In the genomic region with DNA sequence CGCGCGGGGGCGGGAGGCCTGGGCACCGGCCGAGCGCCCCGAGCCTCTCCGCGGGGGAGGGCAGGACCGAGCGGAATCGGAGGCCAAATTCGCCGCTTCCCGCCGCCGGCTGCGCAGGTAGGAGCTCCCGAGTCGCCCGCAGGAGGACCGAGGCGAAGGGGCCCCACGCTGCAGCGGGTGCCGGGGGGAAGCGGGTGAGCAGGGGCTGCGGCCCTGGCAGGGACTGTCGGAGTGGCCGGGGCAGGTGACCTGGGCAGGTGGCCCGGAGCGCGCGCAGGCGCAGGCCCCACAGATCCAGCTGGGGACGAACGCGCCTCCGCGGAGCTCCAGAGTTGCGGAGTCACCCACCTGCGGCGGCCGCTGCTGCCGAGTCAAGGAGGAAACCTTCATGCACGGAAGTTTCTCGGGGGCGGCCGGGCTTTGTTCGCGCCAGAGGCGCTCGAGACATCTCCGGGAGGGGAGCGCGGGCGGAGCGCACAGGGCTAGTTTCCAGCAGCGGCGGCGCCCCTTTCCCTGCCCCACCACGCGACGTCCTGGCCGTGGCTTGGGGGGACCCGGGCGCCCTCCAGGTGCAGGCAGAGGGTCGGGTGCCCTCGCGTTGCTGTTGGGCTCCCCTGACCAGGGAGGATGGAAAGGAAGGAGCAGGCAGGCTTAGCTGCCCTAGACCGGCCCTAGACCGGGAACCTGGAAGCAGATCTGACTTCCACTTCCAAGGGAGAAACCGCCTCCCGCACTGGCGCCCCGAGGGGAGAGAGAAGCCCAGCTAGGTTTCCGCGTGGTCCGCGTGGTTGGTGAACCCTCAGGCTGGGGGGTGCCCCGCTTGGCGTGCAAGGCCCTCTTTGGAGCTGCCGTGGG, we compare ENCODE assay signal across 1 cellular context.
TF ChIP-seq lines count a peak whose summit lies in the region.

No MANE protein-coding gene starts in this region.

TF ChIP-seq in HepG2, 621 proteins besides CTCF, POLR2A, EP300 and RAD21 (continued from another document and continues in another):
- TF ChIP-seq ZNF546 (CRISPR knock-in tag; conservative IDR thresholded peaks at IDR 0.05) (0 out of 2 replicates have a peak, but pooled peaks have one; percentile 53), JARID2 (CRISPR knock-in tag; IDR thresholded peaks at IDR 0.05; ENCODE audit: insufficient replicate concordance) (no peak), ZZZ3 (CRISPR knock-in tag; IDR thresholded peaks at IDR 0.05; ENCODE audit: borderline replicate concordance) (no peak), RELA (CRISPR knock-in tag; IDR thresholded peaks at IDR 0.05) (0 out of 2 replicates have a peak, but pooled peaks have one; percentile 8), ZNF598 (CRISPR knock-in tag; IDR thresholded peaks at IDR 0.05; ENCODE audit: borderline replicate concordance) (peak; percentile 91), TGIF2 (CRISPR knock-in tag; IDR thresholded peaks at IDR 0.05) (peak; percentile 33; the same call in 1 of the 2 replicates), ZNF570 (CRISPR knock-in tag; IDR thresholded peaks at IDR 0.05; ENCODE audit: borderline replicate concordance) (no peak), JUND (CRISPR knock-in tag; IDR thresholded peaks at IDR 0.05) (no peak), MYNN (CRISPR knock-in tag; IDR thresholded peaks at IDR 0.05; ENCODE audit: low read depth) (no peak), ZNF777 (CRISPR knock-in tag; IDR thresholded peaks at IDR 0.05) (peak; percentile 63; the same call in 1 of the 2 replicates), MTF1 (CRISPR knock-in tag; IDR thresholded peaks at IDR 0.05) (no peak), NFATC3 (CRISPR knock-in tag; IDR thresholded peaks at IDR 0.05) (peak; percentile 77; the same call in 1 of the 2 replicates), ZNF558 (CRISPR knock-in tag; IDR thresholded peaks at IDR 0.05; ENCODE audit: borderline replicate concordance) (no peak), ZNF552 (CRISPR knock-in tag; IDR thresholded peaks at IDR 0.05; ENCODE audit: borderline replicate concordance) (peak; percentile 43; the same call in 1 of the 2 replicates), ZNF296 (CRISPR knock-in tag; conservative IDR thresholded peaks at IDR 0.05) (peak; percentile 82; the same call in 1 of the 2 replicates), GFI1 (CRISPR knock-in tag; IDR thresholded peaks at IDR 0.05; ENCODE audit: borderline replicate concordance) (0 out of 2 replicates have a peak, but pooled peaks have one; percentile 4), KAT2B (IDR thresholded peaks at IDR 0.05; ENCODE audit: borderline replicate concordance, low read depth, low read length) (no peak), IRF2 (CRISPR knock-in tag; IDR thresholded peaks at IDR 0.05) (no peak), ZNF616 (CRISPR knock-in tag; IDR thresholded peaks at IDR 0.05; ENCODE audit: low read depth) (peak; percentile 1; the same call in 1 of the 2 replicates), RBFOX2 (IDR thresholded peaks at IDR 0.05; ENCODE audit: low read depth, low read length) (peak; percentile 64), ZFX (CRISPR knock-in tag; IDR thresholded peaks at IDR 0.05; ENCODE audit: low read depth) (peak; percentile 33), TBL1XR1 (IDR thresholded peaks at IDR 0.05; ENCODE audit: borderline replicate concordance, low read length, partially characterized antibody) (no peak), SNRNP70 (IDR thresholded peaks at IDR 0.05; ENCODE audit: low read depth, low read length) (no peak), KDM3A (CRISPR knock-in tag; IDR thresholded peaks at IDR 0.05; ENCODE audit: low read depth) (no peak), NR2C2 (CRISPR knock-in tag; IDR thresholded peaks at IDR 0.05; ENCODE audit: borderline replicate concordance) (no peak; the same call in 1 of the 2 replicates), XRCC5 (optimal IDR thresholded peaks at IDR 0.05; ENCODE audit: low read length) (peak; percentile 11), ZNF878 (CRISPR knock-in tag; IDR thresholded peaks at IDR 0.05) (no peak), NR2F1 (CRISPR knock-in tag; IDR thresholded peaks at IDR 0.05) (no peak), ZFP37 (CRISPR knock-in tag; IDR thresholded peaks at IDR 0.05; ENCODE audit: borderline replicate concordance) (peak; percentile 11; the same call in 1 of the 2 replicates), ZNF549 (CRISPR knock-in tag; IDR thresholded peaks at IDR 0.05) (no peak), SAP130 (CRISPR knock-in tag; IDR thresholded peaks at IDR 0.05; ENCODE audit: low read depth) (peak; percentile 44; the same call in 1 of the 2 replicates), ZNF101 (CRISPR knock-in tag; IDR thresholded peaks at IDR 0.05; ENCODE audit: borderline replicate concordance, low read depth) (no peak), IKZF4 (CRISPR knock-in tag; IDR thresholded peaks at IDR 0.05; ENCODE audit: borderline replicate concordance, low read depth, not compliant biosample characterization) (peak; percentile 82), HOXD1 (CRISPR knock-in tag; IDR thresholded peaks at IDR 0.05) (no peak)
- TF ChIP-seq, protein P1, sequence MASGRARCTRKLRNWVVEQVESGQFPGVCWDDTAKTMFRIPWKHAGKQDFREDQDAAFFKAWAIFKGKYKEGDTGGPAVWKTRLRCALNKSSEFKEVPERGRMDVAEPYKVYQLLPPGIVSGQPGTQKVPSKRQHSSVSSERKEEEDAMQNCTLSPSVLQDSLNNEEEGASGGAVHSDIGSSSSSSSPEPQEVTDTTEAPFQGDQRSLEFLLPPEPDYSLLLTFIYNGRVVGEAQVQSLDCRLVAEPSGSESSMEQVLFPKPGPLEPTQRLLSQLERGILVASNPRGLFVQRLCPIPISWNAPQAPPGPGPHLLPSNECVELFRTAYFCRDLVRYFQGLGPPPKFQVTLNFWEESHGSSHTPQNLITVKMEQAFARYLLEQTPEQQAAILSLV (CRISPR knock-in tag; IDR thresholded peaks at IDR 0.05; ENCODE audit: borderline replicate concordance) = no peak
- TF ChIP-seq, protein P2, sequence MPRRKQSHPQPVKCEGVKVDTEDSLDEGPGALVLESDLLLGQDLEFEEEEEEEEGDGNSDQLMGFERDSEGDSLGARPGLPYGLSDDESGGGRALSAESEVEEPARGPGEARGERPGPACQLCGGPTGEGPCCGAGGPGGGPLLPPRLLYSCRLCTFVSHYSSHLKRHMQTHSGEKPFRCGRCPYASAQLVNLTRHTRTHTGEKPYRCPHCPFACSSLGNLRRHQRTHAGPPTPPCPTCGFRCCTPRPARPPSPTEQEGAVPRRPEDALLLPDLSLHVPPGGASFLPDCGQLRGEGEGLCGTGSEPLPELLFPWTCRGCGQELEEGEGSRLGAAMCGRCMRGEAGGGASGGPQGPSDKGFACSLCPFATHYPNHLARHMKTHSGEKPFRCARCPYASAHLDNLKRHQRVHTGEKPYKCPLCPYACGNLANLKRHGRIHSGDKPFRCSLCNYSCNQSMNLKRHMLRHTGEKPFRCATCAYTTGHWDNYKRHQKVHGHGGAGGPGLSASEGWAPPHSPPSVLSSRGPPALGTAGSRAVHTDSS (CRISPR knock-in tag; conservative IDR thresholded peaks at IDR 0.05) = no peak; the same call in 1 of the 2 replicates
- TF ChIP-seq, protein P3, sequence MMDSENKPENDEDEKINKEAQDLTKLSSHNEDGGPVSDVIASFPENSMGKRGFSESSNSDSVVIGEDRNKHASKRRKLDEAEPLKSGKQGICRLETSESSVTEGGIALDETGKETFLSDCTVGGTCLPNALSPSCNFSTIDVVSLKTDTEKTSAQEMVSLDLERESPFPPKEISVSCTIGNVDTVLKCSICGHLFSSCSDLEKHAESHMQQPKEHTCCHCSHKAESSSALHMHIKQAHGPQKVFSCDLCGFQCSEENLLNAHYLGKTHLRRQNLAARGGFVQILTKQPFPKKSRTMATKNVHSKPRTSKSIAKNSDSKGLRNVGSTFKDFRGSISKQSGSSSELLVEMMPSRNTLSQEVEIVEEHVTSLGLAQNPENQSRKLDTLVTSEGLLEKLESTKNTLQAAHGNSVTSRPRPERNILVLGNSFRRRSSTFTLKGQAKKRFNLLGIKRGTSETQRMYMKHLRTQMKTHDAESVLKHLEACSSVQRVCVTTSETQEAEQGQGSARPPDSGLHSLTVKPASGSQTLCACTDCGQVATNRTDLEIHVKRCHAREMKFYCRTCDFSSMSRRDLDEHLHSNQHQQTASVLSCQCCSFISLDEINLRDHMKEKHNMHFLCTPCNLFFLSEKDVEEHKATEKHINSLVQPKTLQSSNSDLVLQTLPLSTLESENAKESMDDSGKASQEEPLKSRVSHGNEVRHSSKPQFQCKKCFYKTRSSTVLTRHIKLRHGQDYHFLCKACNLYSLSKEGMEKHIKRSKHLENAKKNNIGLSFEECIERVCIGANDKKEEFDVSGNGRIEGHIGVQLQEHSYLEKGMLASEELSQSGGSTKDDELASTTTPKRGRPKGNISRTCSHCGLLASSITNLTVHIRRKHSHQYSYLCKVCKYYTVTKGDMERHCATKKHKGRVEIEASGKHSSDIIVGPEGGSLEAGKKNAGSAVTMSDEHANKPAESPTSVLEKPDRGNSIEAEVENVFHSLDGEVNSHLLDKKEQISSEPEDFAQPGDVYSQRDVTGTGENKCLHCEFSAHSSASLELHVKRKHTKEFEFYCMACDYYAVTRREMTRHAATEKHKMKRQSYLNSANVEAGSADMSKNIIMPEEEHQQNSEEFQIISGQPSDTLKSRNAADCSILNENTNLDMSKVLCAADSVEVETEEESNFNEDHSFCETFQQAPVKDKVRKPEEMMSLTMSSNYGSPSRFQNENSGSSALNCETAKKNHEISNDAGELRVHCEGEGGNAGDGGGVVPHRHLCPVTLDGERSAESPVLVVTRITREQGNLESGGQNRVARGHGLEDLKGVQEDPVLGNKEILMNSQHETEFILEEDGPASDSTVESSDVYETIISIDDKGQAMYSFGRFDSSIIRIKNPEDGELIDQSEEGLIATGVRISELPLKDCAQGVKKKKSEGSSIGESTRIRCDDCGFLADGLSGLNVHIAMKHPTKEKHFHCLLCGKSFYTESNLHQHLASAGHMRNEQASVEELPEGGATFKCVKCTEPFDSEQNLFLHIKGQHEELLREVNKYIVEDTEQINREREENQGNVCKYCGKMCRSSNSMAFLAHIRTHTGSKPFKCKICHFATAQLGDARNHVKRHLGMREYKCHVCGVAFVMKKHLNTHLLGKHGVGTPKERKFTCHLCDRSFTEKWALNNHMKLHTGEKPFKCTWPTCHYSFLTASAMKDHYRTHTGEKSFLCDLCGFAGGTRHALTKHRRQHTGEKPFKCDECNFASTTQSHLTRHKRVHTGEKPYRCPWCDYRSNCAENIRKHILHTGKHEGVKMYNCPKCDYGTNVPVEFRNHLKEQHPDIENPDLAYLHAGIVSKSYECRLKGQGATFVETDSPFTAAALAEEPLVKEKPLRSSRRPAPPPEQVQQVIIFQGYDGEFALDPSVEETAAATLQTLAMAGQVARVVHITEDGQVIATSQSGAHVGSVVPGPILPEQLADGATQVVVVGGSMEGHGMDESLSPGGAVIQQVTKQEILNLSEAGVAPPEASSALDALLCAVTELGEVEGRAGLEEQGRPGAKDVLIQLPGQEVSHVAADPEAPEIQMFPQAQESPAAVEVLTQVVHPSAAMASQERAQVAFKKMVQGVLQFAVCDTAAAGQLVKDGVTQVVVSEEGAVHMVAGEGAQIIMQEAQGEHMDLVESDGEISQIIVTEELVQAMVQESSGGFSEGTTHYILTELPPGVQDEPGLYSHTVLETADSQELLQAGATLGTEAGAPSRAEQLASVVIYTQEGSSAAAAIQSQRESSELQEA (CRISPR knock-in tag; IDR thresholded peaks at IDR 0.05; ENCODE audit: not compliant biosample characterization) = peak; percentile 91
- TF ChIP-seq, protein P4, sequence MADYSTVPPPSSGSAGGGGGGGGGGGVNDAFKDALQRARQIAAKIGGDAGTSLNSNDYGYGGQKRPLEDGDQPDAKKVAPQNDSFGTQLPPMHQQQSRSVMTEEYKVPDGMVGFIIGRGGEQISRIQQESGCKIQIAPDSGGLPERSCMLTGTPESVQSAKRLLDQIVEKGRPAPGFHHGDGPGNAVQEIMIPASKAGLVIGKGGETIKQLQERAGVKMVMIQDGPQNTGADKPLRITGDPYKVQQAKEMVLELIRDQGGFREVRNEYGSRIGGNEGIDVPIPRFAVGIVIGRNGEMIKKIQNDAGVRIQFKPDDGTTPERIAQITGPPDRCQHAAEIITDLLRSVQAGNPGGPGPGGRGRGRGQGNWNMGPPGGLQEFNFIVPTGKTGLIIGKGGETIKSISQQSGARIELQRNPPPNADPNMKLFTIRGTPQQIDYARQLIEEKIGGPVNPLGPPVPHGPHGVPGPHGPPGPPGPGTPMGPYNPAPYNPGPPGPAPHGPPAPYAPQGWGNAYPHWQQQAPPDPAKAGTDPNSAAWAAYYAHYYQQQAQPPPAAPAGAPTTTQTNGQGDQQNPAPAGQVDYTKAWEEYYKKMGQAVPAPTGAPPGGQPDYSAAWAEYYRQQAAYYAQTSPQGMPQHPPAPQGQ (CRISPR knock-in tag; IDR thresholded peaks at IDR 0.05; ENCODE audit: borderline replicate concordance) = peak; percentile 70; the same call in 1 of the 2 replicates
- TF ChIP-seq, protein P5, sequence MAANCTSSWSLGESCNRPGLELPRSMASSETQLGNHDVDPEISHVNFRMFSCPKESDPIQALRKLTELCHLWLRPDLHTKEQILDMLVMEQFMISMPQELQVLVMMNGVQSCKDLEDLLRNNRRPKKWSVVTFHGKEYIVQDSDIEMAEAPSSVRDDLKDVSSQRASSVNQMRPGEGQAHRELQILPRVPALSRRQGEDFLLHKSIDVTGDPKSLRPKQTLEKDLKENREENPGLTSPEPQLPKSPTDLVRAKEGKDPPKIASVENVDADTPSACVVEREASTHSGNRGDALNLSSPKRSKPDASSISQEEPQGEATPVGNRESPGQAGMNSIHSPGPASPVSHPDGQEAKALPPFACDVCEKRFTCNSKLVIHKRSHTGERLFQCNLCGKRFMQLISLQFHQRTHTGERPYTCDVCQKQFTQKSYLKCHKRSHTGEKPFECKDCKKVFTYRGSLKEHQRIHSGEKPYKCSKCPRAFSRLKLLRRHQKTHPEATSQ (CRISPR knock-in tag; IDR thresholded peaks at IDR 0.05; ENCODE audit: borderline replicate concordance) = no peak
- TF ChIP-seq, protein P6, sequence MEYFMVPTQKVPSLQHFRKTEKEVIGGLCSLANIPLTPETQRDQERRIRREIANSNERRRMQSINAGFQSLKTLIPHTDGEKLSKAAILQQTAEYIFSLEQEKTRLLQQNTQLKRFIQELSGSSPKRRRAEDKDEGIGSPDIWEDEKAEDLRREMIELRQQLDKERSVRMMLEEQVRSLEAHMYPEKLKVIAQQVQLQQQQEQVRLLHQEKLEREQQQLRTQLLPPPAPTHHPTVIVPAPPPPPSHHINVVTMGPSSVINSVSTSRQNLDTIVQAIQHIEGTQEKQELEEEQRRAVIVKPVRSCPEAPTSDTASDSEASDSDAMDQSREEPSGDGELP (IDR thresholded peaks at IDR 0.05; ENCODE audit: borderline replicate concordance, low read depth) = peak; percentile 45; the same call in 1 of the 2 replicates
- TF ChIP-seq, protein P7, sequence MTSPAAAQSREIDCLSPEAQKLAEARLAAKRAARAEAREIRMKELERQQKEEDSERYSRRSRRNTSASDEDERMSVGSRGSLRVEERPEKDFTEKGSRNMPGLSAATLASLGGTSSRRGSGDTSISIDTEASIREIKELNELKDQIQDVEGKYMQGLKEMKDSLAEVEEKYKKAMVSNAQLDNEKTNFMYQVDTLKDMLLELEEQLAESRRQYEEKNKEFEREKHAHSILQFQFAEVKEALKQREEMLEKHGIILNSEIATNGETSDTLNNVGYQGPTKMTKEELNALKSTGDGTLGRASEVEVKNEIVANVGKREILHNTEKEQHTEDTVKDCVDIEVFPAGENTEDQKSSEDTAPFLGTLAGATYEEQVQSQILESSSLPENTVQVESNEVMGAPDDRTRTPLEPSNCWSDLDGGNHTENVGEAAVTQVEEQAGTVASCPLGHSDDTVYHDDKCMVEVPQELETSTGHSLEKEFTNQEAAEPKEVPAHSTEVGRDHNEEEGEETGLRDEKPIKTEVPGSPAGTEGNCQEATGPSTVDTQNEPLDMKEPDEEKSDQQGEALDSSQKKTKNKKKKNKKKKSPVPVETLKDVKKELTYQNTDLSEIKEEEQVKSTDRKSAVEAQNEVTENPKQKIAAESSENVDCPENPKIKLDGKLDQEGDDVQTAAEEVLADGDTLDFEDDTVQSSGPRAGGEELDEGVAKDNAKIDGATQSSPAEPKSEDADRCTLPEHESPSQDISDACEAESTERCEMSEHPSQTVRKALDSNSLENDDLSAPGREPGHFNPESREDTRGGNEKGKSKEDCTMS (CRISPR knock-in tag; conservative IDR thresholded peaks at IDR 0.05) = no peak
